In genomic region chr5:37428044-37428443, GRCh38 we compare ENCODE assay signal across 2 cellular contexts.
TF ChIP-seq lines count a peak whose summit lies in the region.

No MANE protein-coding gene starts in this region.

TF ChIP-seq in HepG2, 621 proteins besides CTCF, POLR2A, EP300 and RAD21:
- TF ChIP-seq ZNF160 (CRISPR knock-in tag; IDR thresholded peaks at IDR 0.05) (no peak), TCF7 (IDR thresholded peaks at IDR 0.05; ENCODE audit: low read depth) (no peak), ZNF10 (CRISPR knock-in tag; IDR thresholded peaks at IDR 0.05; ENCODE audit: borderline replicate concordance, low read depth) (no peak), ZNF570 (CRISPR knock-in tag; IDR thresholded peaks at IDR 0.05; ENCODE audit: borderline replicate concordance) (no peak), ZNF30 (CRISPR knock-in tag; IDR thresholded peaks at IDR 0.05) (no peak), ZNF446 (CRISPR knock-in tag; IDR thresholded peaks at IDR 0.05) (no peak), RBAK (CRISPR knock-in tag; IDR thresholded peaks at IDR 0.05) (no peak), SOX5 (CRISPR knock-in tag; IDR thresholded peaks at IDR 0.05; ENCODE audit: borderline replicate concordance) (no peak), MAFF (IDR thresholded peaks at IDR 0.05; ENCODE audit: low read depth, low read length) (peak; percentile 71), EEA1 (CRISPR knock-in tag; IDR thresholded peaks at IDR 0.05; ENCODE audit: borderline replicate concordance) (no peak), MAFK (conservative IDR thresholded peaks at IDR 0.05 in 1 of 2, IDR thresholded peaks at IDR 0.05 in 1 of 2; ENCODE audit: low read length in 2 of 2) (peak; percentile 69 to 83), REXO4 (CRISPR knock-in tag; IDR thresholded peaks at IDR 0.05; ENCODE audit: borderline replicate concordance) (no peak), ARID5B (CRISPR knock-in tag; IDR thresholded peaks at IDR 0.05) (no peak), ZFP41 (CRISPR knock-in tag; IDR thresholded peaks at IDR 0.05; ENCODE audit: borderline replicate concordance) (no peak)

TF ChIP-seq in K562, 482 proteins besides CTCF, POLR2A, EP300 and RAD21:
- TF ChIP-seq NONO (IDR thresholded peaks at IDR 0.05; ENCODE audit: low read depth in 2 of 2, low read length in 1 of 2): no peak
- TF ChIP-seq MAFF (IDR thresholded peaks at IDR 0.05; ENCODE audit: low read length): peak; percentile 56
- TF ChIP-seq OTX1 (CRISPR knock-in tag; IDR thresholded peaks at IDR 0.05): no peak
- TF ChIP-seq ZNF449 (CRISPR knock-in tag; IDR thresholded peaks at IDR 0.05): no peak
- no peak for TF ChIP-seq ZNF174 (CRISPR knock-in tag; IDR thresholded peaks at IDR 0.05)
- TF ChIP-seq ZKSCAN1 (IDR thresholded peaks at IDR 0.05; ENCODE audit: low read depth, low read length): no peak
- no peak for TF ChIP-seq MTA2 (IDR thresholded peaks at IDR 0.05; ENCODE audit: low read depth)
- peak; percentile 45; the same call in 1 of the 2 replicates for TF ChIP-seq MAFG (tag; conservative IDR thresholded peaks at IDR 0.05)
- peak; percentile 44; the same call in 1 of the 2 replicates for TF ChIP-seq MAFK (IDR thresholded peaks at IDR 0.05; ENCODE audit: low read length)
- peak; percentile 37 for TF ChIP-seq C11orf30 (IDR thresholded peaks at IDR 0.05; ENCODE audit: low read depth)
- no peak for TF ChIP-seq HIVEP1 (CRISPR knock-in tag; IDR thresholded peaks at IDR 0.05)
- no peak for TF ChIP-seq ARID2 (IDR thresholded peaks at IDR 0.05)
- TF ChIP-seq ZNF316 (IDR thresholded peaks at IDR 0.05): peak; percentile 83
